In genomic region chr1:47179023-47179987, GRCh38 we compare ENCODE assay signal across 1 cellular context.
TF ChIP-seq lines count a peak whose summit lies in the region.

No MANE protein-coding gene starts in this region.

TF ChIP-seq in HEK293, 187 proteins besides CTCF, POLR2A, EP300 and RAD21 (continued from another document and continues in another):
- TF ChIP-seq HIC1 (tag by site-specific recombination; IDR thresholded peaks at IDR 0.05) (no peak), ZBTB20 (tag by site-specific recombination; IDR thresholded peaks at IDR 0.05) (peak; percentile 75), BCL11A (tag by site-specific recombination; IDR thresholded peaks at IDR 0.05; ENCODE audit: low read depth) (no peak), GLI2 (tag by site-specific recombination; IDR thresholded peaks at IDR 0.05; ENCODE audit: borderline replicate concordance, low read depth) (no peak), MYNN (tag by site-specific recombination; IDR thresholded peaks at IDR 0.05; ENCODE audit: borderline replicate concordance) (no peak), ZNF670 (tag by site-specific recombination; IDR thresholded peaks at IDR 0.05; ENCODE audit: low read depth) (no peak), ZBTB17 (tag by site-specific recombination; IDR thresholded peaks at IDR 0.05) (peak; percentile 89), REPIN1 (tag by site-specific recombination; IDR thresholded peaks at IDR 0.05; ENCODE audit: low read depth) (no peak), ZBTB48 (tag by site-specific recombination; IDR thresholded peaks at IDR 0.05) (no peak; the same call in 1 of the 2 replicates), ZNF529 (tag by site-specific recombination; IDR thresholded peaks at IDR 0.05; ENCODE audit: insufficient replicate concordance) (no peak), ZBTB44 (tag by site-specific recombination; IDR thresholded peaks at IDR 0.05) (no peak), ZNF2 (tag by site-specific recombination; IDR thresholded peaks at IDR 0.05) (no peak), ZSCAN30 (tag by site-specific recombination; IDR thresholded peaks at IDR 0.05) (peak; percentile 79), ZNF549 (tag by site-specific recombination; IDR thresholded peaks at IDR 0.05) (no peak), YY1 (tag by site-specific recombination; IDR thresholded peaks at IDR 0.05) (no peak), ZNF514 (tag by site-specific recombination; IDR thresholded peaks at IDR 0.05) (no peak), ZNF155 (tag by site-specific recombination; IDR thresholded peaks at IDR 0.05) (no peak), ZXDB (tag by site-specific recombination; IDR thresholded peaks at IDR 0.05) (0 out of 2 replicates have a peak, but pooled peaks have one; percentile 20), ATF2 (tag by site-specific recombination; IDR thresholded peaks at IDR 0.05; ENCODE audit: low read depth) (no peak), INSM2 (tag by site-specific recombination; IDR thresholded peaks at IDR 0.05) (no peak), SCRT1 (tag by site-specific recombination; IDR thresholded peaks at IDR 0.05; ENCODE audit: borderline replicate concordance) (no peak), ZNF596 (tag by site-specific recombination; IDR thresholded peaks at IDR 0.05) (peak; percentile 91), ZNF239 (tag by site-specific recombination; IDR thresholded peaks at IDR 0.05) (no peak), SP7 (tag by site-specific recombination; IDR thresholded peaks at IDR 0.05) (0 out of 2 replicates have a peak, but pooled peaks have one; percentile 39), TRIM28 (IDR thresholded peaks at IDR 0.05; ENCODE audit: borderline replicate concordance, low read length) (no peak), ZNF639 (tag by site-specific recombination; IDR thresholded peaks at IDR 0.05) (no peak), ZNF26 (tag by site-specific recombination; IDR thresholded peaks at IDR 0.05) (no peak), ZBTB8A (tag by site-specific recombination; IDR thresholded peaks at IDR 0.05) (no peak), PATZ1 (tag by site-specific recombination; IDR thresholded peaks at IDR 0.05) (no peak), ZNF792 (tag by site-specific recombination; IDR thresholded peaks at IDR 0.05) (no peak), ZNF174 (tag by site-specific recombination; IDR thresholded peaks at IDR 0.05) (no peak), OSR2 (tag by site-specific recombination; IDR thresholded peaks at IDR 0.05) (no peak), TCF7L2 (IDR thresholded peaks at IDR 0.05; ENCODE audit: borderline replicate concordance, low read depth, low read length) (no peak)
- TF ChIP-seq, protein P1, sequence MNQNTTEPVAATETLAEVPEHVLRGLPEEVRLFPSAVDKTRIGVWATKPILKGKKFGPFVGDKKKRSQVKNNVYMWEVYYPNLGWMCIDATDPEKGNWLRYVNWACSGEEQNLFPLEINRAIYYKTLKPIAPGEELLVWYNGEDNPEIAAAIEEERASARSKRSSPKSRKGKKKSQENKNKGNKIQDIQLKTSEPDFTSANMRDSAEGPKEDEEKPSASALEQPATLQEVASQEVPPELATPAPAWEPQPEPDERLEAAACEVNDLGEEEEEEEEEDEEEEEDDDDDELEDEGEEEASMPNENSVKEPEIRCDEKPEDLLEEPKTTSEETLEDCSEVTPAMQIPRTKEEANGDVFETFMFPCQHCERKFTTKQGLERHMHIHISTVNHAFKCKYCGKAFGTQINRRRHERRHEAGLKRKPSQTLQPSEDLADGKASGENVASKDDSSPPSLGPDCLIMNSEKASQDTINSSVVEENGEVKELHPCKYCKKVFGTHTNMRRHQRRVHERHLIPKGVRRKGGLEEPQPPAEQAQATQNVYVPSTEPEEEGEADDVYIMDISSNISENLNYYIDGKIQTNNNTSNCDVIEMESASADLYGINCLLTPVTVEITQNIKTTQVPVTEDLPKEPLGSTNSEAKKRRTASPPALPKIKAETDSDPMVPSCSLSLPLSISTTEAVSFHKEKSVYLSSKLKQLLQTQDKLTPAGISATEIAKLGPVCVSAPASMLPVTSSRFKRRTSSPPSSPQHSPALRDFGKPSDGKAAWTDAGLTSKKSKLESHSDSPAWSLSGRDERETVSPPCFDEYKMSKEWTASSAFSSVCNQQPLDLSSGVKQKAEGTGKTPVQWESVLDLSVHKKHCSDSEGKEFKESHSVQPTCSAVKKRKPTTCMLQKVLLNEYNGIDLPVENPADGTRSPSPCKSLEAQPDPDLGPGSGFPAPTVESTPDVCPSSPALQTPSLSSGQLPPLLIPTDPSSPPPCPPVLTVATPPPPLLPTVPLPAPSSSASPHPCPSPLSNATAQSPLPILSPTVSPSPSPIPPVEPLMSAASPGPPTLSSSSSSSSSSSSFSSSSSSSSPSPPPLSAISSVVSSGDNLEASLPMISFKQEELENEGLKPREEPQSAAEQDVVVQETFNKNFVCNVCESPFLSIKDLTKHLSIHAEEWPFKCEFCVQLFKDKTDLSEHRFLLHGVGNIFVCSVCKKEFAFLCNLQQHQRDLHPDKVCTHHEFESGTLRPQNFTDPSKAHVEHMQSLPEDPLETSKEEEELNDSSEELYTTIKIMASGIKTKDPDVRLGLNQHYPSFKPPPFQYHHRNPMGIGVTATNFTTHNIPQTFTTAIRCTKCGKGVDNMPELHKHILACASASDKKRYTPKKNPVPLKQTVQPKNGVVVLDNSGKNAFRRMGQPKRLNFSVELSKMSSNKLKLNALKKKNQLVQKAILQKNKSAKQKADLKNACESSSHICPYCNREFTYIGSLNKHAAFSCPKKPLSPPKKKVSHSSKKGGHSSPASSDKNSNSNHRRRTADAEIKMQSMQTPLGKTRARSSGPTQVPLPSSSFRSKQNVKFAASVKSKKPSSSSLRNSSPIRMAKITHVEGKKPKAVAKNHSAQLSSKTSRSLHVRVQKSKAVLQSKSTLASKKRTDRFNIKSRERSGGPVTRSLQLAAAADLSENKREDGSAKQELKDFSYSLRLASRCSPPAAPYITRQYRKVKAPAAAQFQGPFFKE (tag by site-specific recombination; IDR thresholded peaks at IDR 0.05; ENCODE audit: borderline replicate concordance) = no peak
- TF ChIP-seq, protein P2, sequence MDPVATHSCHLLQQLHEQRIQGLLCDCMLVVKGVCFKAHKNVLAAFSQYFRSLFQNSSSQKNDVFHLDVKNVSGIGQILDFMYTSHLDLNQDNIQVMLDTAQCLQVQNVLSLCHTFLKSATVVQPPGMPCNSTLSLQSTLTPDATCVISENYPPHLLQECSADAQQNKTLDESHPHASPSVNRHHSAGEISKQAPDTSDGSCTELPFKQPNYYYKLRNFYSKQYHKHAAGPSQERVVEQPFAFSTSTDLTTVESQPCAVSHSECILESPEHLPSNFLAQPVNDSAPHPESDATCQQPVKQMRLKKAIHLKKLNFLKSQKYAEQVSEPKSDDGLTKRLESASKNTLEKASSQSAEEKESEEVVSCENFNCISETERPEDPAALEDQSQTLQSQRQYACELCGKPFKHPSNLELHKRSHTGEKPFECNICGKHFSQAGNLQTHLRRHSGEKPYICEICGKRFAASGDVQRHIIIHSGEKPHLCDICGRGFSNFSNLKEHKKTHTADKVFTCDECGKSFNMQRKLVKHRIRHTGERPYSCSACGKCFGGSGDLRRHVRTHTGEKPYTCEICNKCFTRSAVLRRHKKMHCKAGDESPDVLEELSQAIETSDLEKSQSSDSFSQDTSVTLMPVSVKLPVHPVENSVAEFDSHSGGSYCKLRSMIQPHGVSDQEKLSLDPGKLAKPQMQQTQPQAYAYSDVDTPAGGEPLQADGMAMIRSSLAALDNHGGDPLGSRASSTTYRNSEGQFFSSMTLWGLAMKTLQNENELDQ (tag by site-specific recombination; IDR thresholded peaks at IDR 0.05; ENCODE audit: low read depth) = no peak
- TF ChIP-seq, protein P3, sequence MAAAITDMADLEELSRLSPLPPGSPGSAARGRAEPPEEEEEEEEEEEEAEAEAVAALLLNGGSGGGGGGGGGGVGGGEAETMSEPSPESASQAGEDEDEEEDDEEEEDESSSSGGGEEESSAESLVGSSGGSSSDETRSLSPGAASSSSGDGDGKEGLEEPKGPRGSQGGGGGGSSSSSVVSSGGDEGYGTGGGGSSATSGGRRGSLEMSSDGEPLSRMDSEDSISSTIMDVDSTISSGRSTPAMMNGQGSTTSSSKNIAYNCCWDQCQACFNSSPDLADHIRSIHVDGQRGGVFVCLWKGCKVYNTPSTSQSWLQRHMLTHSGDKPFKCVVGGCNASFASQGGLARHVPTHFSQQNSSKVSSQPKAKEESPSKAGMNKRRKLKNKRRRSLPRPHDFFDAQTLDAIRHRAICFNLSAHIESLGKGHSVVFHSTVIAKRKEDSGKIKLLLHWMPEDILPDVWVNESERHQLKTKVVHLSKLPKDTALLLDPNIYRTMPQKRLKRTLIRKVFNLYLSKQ (tag by site-specific recombination; IDR thresholded peaks at IDR 0.05; ENCODE audit: borderline replicate concordance) = no peak
